20 cellular contexts compared by ENCODE assay signal in genomic region chr5:127064253-127064652, GRCh38. TPM values are rescaled to one million over a fixed set of nuclear protein-coding genes. Genes with fewer than 3 reads are reported as not detected.
DNase-seq lines count a peak whose midpoint lies in the region; ATAC-seq and TF ChIP-seq lines count a peak whose summit lies in the region.
"Had no signal": no experiment of that assay in that cellular context is flagged by ENCODE, and none has a peak within 500 bp of the region (broad histone marks: within the 10 kb centered on the region; RNA-seq: fewer than 3 reads in every experiment).

No MANE protein-coding gene starts in this region.

- no peak overlapping the region for H3K9ac ChIP-seq in neuronal stem cell (ENCODE audit: low read depth, low read length, poor library complexity)

- no peak overlapping the region for H3K27ac ChIP-seq in breast epithelium
- peak overlapping the region; percentile 13 to 24 for H3K27ac ChIP-seq in esophagus (ENCODE audit: low read depth in 2 of 2, low read length in 1 of 2)
- no peak overlapping the region for H3K27ac ChIP-seq in neuronal stem cell (replicated peaks; ENCODE audit: low read length)
- H3K27ac ChIP-seq: 22Rv1, A549, C4-2B, HL-60 had no signal

- WGBS in esophagus, 2 donors = 50 to 69% methylated on average over 3 of the region's 3 CpGs
- WGBS in neuronal stem cell (ENCODE audit: extremely low coverage in 2 of 2, insufficient read length in 2 of 2, insufficient replicate concordance in 1 of 2), 2 donors = no CpG with 5 or more reads among the region's 3 CpGs

- no peak overlapping the region for H3K14ac ChIP-seq in neuronal stem cell (ENCODE audit: low read length)

- ATAC-seq in GM21515 (IDR thresholded peaks at IDR 0.05; ENCODE audit: unreplicated experiment) = no peak
- ATAC-seq: A549, GM12878, GM23338 had no signal

- H4K8ac ChIP-seq in neuronal stem cell (ENCODE audit: low read depth, low read length) = no peak overlapping the region

- H3K36me3 Mint-ChIP-seq in MCF 10A (ENCODE audit: insufficient read depth, unreplicated experiment) = no peaks in the 10 kb centered on the region

- TF ChIP-seq POLR2A in breast epithelium (IDR thresholded peaks at IDR 0.05) = no peak

- no peak overlapping the region for H2AK5ac ChIP-seq in neuronal stem cell (ENCODE audit: low read depth, low read length)

- no peak overlapping the region for H3K18ac ChIP-seq in neuronal stem cell (ENCODE audit: low read length)

- H2AFZ ChIP-seq in neuronal stem cell (ENCODE audit: low read length) = peak overlapping the region; percentile 62
- H2AFZ ChIP-seq: GM23338 had no signal

- H3K9me3 ChIP-seq in breast epithelium (no peaks in the 10 kb centered on the region), esophagus (ENCODE audit: control insufficient read depth in 2 of 2, insufficient read depth in 1 of 2, low read depth in 1 of 2, low read length in 1 of 2) (no peaks in the 10 kb centered on the region), neuronal stem cell (replicated peaks in 1 of 2; ENCODE audit: control insufficient read depth in 2 of 2, insufficient read depth in 1 of 2, low read depth in 1 of 2, low read length in 2 of 2) (no peaks in the 10 kb centered on the region)
- H3K9me3 ChIP-seq: A549 had no signal

- H2BK5ac ChIP-seq in neuronal stem cell (ENCODE audit: low read length) = no peak overlapping the region

- H3K23ac ChIP-seq in neuronal stem cell (ENCODE audit: low read depth, low read length, poor library complexity) = no peak overlapping the region

- no peak overlapping the region for H4K91ac ChIP-seq in neuronal stem cell (ENCODE audit: low read depth, low read length, poor library complexity)

- H3K4me1 Mint-ChIP-seq in MCF 10A (ENCODE audit: insufficient read depth, unreplicated experiment) = peaks cover 7% of the 10 kb centered on the region

- H3K27me3 ChIP-seq in breast epithelium (no peaks in the 10 kb centered on the region), esophagus (ENCODE audit: control insufficient read depth in 1 of 2, insufficient read depth in 2 of 2, low read length in 2 of 2) (no peaks in the 10 kb centered on the region), neuronal stem cell (ENCODE audit: control insufficient read depth in 3 of 3, insufficient read depth in 3 of 3, low read depth in 1 of 3, low read length in 3 of 3) (no peaks in the 10 kb centered on the region)

- no peaks in the 10 kb centered on the region for H3K27me3 Mint-ChIP-seq in MCF 10A (ENCODE audit: insufficient read depth, unreplicated experiment)
- H3K27me3 Mint-ChIP-seq: CD4-positive, alpha-beta memory T cell had no signal

- no peak overlapping the region for H2BK12ac ChIP-seq in neuronal stem cell (ENCODE audit: low read length)

- POLR2A ChIA-PET in MCF 10A (lab: Yijun Ruan, JAX) = interaction anchor here (0.6 to 3.7 kb wide), 10 partner anchors 9 to 38 kb away, joined by 3 to 27 read pairs (median 4); partner anchors contain the start of gene C5orf63

- H3K79me1 ChIP-seq in neuronal stem cell (ENCODE audit: low read depth, low read length) = no peaks in the 10 kb centered on the region

- intact Hi-C loops in MCF 10A (cut with micrococcal nuclease) (no loop called here), breast epithelium (cut with DNase I; ENCODE audit: low total_unique reads) (no loop called here)

- H3K4ac ChIP-seq in neuronal stem cell (ENCODE audit: low read length) = no peak overlapping the region

- no peak for TF ChIP-seq CTCF in MCF 10A (IDR thresholded peaks at IDR 0.05; ENCODE audit: unreplicated experiment)
- no peak for TF ChIP-seq CTCF in breast epithelium (IDR thresholded peaks at IDR 0.05)

- DNase-seq in MCF 10A (ENCODE audit: unreplicated experiment) (peak; percentile 74), breast epithelium (ENCODE audit: low spot score in 2 of 2) (no peak), neuronal stem cell (ENCODE audit: low spot score) (no peak), D341Med (ENCODE audit: low spot score) (no peak)
- no peak for DNase-seq in activated CD8-positive, alpha-beta memory T cell treated with anti-CD3 and anti-CD28 coated beads, Interleukin-2, amount 50 U/mL, for 4 hours
- DNase-seq: AML-193; CD4-positive, alpha-beta memory T cell; DMS53; DND-41; EL; HCEC 1CT had no signal

- H3K4me1 ChIP-seq in breast epithelium = no peaks in the 10 kb centered on the region
- peaks cover 0 to 3% of the 10 kb centered on the region in 2 donors for H3K4me1 ChIP-seq in esophagus (ENCODE audit: control insufficient read depth in 2 of 2, insufficient read depth in 2 of 2, low read length in 1 of 2)
- peaks cover 0 to 24% of the 10 kb centered on the region in 2 donors for H3K4me1 ChIP-seq in neuronal stem cell (ENCODE audit: control insufficient read depth in 2 of 2, insufficient read depth in 1 of 2, low read depth in 1 of 2, low read length in 2 of 2)
- H3K4me1 ChIP-seq: A549 had no signal

- H3K36me3 ChIP-seq in breast epithelium (no peaks in the 10 kb centered on the region), esophagus (ENCODE audit: control insufficient read depth in 2 of 2, insufficient read depth in 2 of 2, low read length in 1 of 2) (no peaks in the 10 kb centered on the region), neuronal stem cell (replicated peaks in 1 of 2; ENCODE audit: control insufficient read depth in 2 of 2, insufficient read depth in 2 of 2, low read length in 2 of 2) (no peaks in the 10 kb centered on the region)

- BruUV-seq in MCF 10A (replicated peaks; lab: Mats Ljungman, UMichigan) = no TSS peak

- no peak overlapping the region for H3K4me2 ChIP-seq in neuronal stem cell (ENCODE audit: insufficient read depth, low read length, poor library complexity, severe bottlenecking)
- H3K4me2 ChIP-seq: A549, GM23338 had no signal

- H3K9me3 Mint-ChIP-seq in MCF 10A (ENCODE audit: unreplicated experiment) = no peaks in the 10 kb centered on the region
- H3K9me3 Mint-ChIP-seq: GM23338 had no signal

- no peak overlapping the region for H2BK15ac ChIP-seq in neuronal stem cell (ENCODE audit: low read length)

- H2BK120ac ChIP-seq in neuronal stem cell (ENCODE audit: low read depth, low read length) = no peak overlapping the region

- no peak overlapping the region for H3K4me3 Mint-ChIP-seq in MCF 10A (ENCODE audit: unreplicated experiment)
- H3K4me3 Mint-ChIP-seq: CD4-positive, alpha-beta memory T cell; GM23338 had no signal

- CTCF ChIA-PET in MCF 10A (lab: Yijun Ruan, JAX) = interaction anchor here (0.7 to 2.6 kb wide), 8 partner anchors 8 to 910 kb away, joined by 3 to 10 read pairs (median 4); no protein-coding TSS in a partner anchor

- no peak overlapping the region for H3K27ac Mint-ChIP-seq in MCF 10A (ENCODE audit: low read depth, unreplicated experiment)
- H3K27ac Mint-ChIP-seq: CD4-positive, alpha-beta memory T cell; GM23338 had no signal

- H3K4me3 ChIP-seq in breast epithelium (no peak overlapping the region), esophagus (ENCODE audit: low read depth in 1 of 2, low read length in 2 of 2) (no peak overlapping the region), neuronal stem cell (ENCODE audit: low read length in 2 of 2) (no peak overlapping the region)
- H3K4me3 ChIP-seq: A549, GM12878, GM23338 had no signal

RNA-seq across cellular contexts. Expression of gene C5orf63, which starts 9.0 kb away (rescaled TPM):
- total RNA-seq in MCF 10A (2022) (10.8 and 11.1 TPM in 2 replicates), breast epithelium (1 to 10 TPM; 2.4 to 5.6 (median 4.0) TPM)
- 1 to 10 TPM; 4.1 to 4.5 TPM for polyA plus RNA-seq in esophagus
- polyA plus RNA-seq in neuronal stem cell (2013, experiment 1 of 2) = 0.32 TPM
- 0.48 TPM for polyA plus RNA-seq in neuronal stem cell (2013, experiment 2 of 2)
- total RNA-seq: G401 had no signal

RNA-seq across cellular contexts. Expression of gene MARCHF3, which starts 33.9 kb away (rescaled TPM):
- total RNA-seq in MCF 10A (2022) = 5.4 and 6.9 TPM in 2 replicates
- total RNA-seq in breast epithelium = 10 to 100 TPM in 2 of 3 donors, 1 to 10 TPM in 1; 7.5 to 16.1 (median 11.6) TPM
- 1 to 10 TPM; 1.5 to 2.4 TPM for polyA plus RNA-seq in esophagus
- 0.53 TPM for polyA plus RNA-seq in neuronal stem cell (2013, experiment 1 of 2)
- polyA plus RNA-seq in neuronal stem cell (2013, experiment 2 of 2) = 0.71 TPM
- total RNA-seq: G401 had no signal

Comparison
In these comparisons a context has a peak if more than half of its experiments do, and no peak if none do; other contexts are left out.
1. H3K27ac ChIP-seq: peak in esophagus (2 of 2); none in breast epithelium (0 of 2) and neuronal stem cell (single experiment).